In genomic region chr7:156673454-156673853, GRCh38 we compare ENCODE assay signal across 29 cellular contexts.
"Had no signal": no experiment of that assay in that cellular context is flagged by ENCODE, and none has a peak within 500 bp of the region (broad histone marks: within the 10 kb centered on the region; RNA-seq: fewer than 3 reads in every experiment).

No MANE protein-coding gene starts in this region.

- H3K4me3 Mint-ChIP-seq: endodermal cell; natural killer cell; neural crest cell; stimulated activated effector memory CD8-positive, alpha-beta T cell treated with anti-CD3 and anti-CD28 coated beads, Interleukin-12 subunit alpha, Interleukin-12 subunit beta, amount 100 ng/mL, for 72 hours; type B pancreatic cell had no signal

- H3K27me3 ChIP-seq: dorsolateral prefrontal cortex, gastrocnemius medialis, left lung, sigmoid colon, spleen, testis, tibial artery had no signal

- H3K27ac ChIP-seq: dorsolateral prefrontal cortex, epithelial cell of prostate, gastrocnemius medialis, left lung, psoas muscle, sigmoid colon, skin epidermis, spleen, testis, tibial artery had no signal

- DNase-seq: central memory CD4-positive, alpha-beta T cell; dorsolateral prefrontal cortex; effector CD8-positive, alpha-beta T cell; endodermal cell; foreskin fibroblast; gastrocnemius medialis; head of caudate nucleus; left cardiac atrium; left lung; mammary epithelial cell; mesendoderm; midbrain; natural killer cell; nucleus accumbens; psoas muscle; right cardiac atrium; sigmoid colon; spleen; stimulated activated CD4-positive, alpha-beta T cell treated with anti-CD3 and anti-CD28 coated beads, Interleukin-2, amount 100 ng/mL, for 48 hours; stimulated activated naive CD8-positive, alpha-beta T cell treated with anti-CD3 and anti-CD28 coated beads, Interleukin-15, Interleukin-2, amounts not matched to agents 100 U/mL and 50 U/mL, for 24 hours; substantia nigra; testis; tibial artery had no signal

- H3K27ac Mint-ChIP-seq: natural killer cell; stimulated activated effector memory CD8-positive, alpha-beta T cell treated with anti-CD3 and anti-CD28 coated beads, Interleukin-12 subunit alpha, Interleukin-12 subunit beta, amount 100 ng/mL, for 72 hours; type B pancreatic cell had no signal

- H3K27me3 Mint-ChIP-seq: type B pancreatic cell had no signal

- ATAC-seq: esophagus mucosa; gastrocnemius medialis; left cardiac atrium; left lung; natural killer cell; psoas muscle; right cardiac atrium; stimulated activated effector memory CD8-positive, alpha-beta T cell treated with anti-CD3 and anti-CD28 coated beads, Interleukin-12 subunit alpha, Interleukin-12 subunit beta, amount 100 ng/mL, for 72 hours; stimulated activated naive CD8-positive, alpha-beta T cell treated with anti-CD3 and anti-CD28 coated beads, Interleukin-15, Interleukin-2, amounts not matched to agents 100 U/mL and 50 U/mL, for 24 hours had no signal

- H3K4me1 Mint-ChIP-seq: natural killer cell; neural crest cell; stimulated activated effector memory CD8-positive, alpha-beta T cell treated with anti-CD3 and anti-CD28 coated beads, Interleukin-12 subunit alpha, Interleukin-12 subunit beta, amount 100 ng/mL, for 72 hours had no signal

- H3K36me3 Mint-ChIP-seq: natural killer cell had no signal

- H3K4me3 ChIP-seq: dorsolateral prefrontal cortex, gastrocnemius medialis, left lung, psoas muscle, sigmoid colon, skin epidermis, spleen, testis, tibial artery had no signal

- H3K9me3 ChIP-seq: gastrocnemius medialis, left lung, psoas muscle, sigmoid colon, spleen, testis, tibial artery had no signal

- H3K9me3 Mint-ChIP-seq: endodermal cell; natural killer cell; neural crest cell; stimulated activated effector memory CD8-positive, alpha-beta T cell treated with anti-CD3 and anti-CD28 coated beads, Interleukin-12 subunit alpha, Interleukin-12 subunit beta, amount 100 ng/mL, for 72 hours; type B pancreatic cell had no signal

- H3K4me1 ChIP-seq: gastrocnemius medialis, left lung, psoas muscle, sigmoid colon, spleen, testis, tibial artery had no signal
